ENCODE assay signal across 28 cellular contexts in the genomic region with DNA sequence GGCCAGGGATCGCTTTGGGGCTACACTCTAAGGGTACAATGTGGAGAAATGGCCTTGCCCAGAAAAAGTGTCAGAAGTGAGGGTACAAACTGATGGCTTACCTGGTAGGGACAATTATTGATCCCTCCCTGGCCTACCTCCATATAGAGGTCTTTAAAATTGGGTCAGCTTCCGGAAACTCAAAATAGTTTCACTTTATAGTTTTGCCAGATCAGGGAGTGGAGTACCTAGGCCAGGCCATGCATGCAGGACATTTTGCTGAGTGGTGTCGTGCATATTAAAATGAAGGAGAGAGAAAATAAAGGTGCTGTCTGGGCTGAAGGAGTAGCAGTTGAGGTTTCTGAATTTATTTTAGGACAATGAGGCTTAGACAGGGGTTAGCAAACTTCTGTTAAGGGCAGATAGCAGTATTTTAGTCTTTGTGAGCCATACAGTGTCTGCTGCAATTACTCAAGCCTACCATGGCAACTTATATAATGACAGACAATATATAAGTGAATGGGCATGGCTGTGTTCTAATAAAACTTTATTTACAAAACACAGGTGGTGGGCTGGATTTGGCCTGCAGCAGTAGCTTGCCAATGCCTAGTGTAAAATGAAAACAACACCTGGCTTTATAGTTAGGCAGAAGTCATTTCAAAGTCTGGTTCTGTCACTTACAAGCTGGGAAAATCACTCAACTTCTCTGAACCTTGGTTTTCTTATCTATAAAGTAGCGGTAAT.
"Had no signal": no experiment of that assay in that cellular context is flagged by ENCODE, and none has a peak within 500 bp of the region (broad histone marks: within the 10 kb centered on the region; RNA-seq: fewer than 3 reads in every experiment).

No MANE protein-coding gene starts in this region.

- H3K9me3 ChIP-seq: ascending aorta, breast epithelium, Peyer's patch, SJSA1, SK-N-SH had no signal

- H3K4me1 ChIP-seq: ascending aorta, breast epithelium, Peyer's patch, SJSA1 had no signal

- FAIRE-seq: TTC549 had no signal

- DNase-seq: activated CD4-positive, alpha-beta T cell treated with anti-CD3 and anti-CD28 coated beads, Interleukin-2, amount 10 ng/mL, durations not matched to agents 24 days and 14 days; activated CD4-positive, alpha-beta T cell treated with anti-CD3 and anti-CD28 coated beads, Interleukin-2, amount 50 U/mL, for 4 hours; activated CD8-positive, alpha-beta T cell treated with anti-CD3 and anti-CD28 coated beads, Interleukin-2, amount 10 ng/mL, durations not matched to agents 7 days and 5 days; activated gamma-delta T cell; activated naive CD4-positive, alpha-beta T cell treated with Interleukin-2 at 50 U/mL for 16 hours; activated naive CD8-positive, alpha-beta T cell treated with anti-CD3 and anti-CD28 coated beads, Interleukin-2, amount 10 ng/mL, durations not matched to agents 7 days and 5 days; activated T-cell treated with anti-CD3 and anti-CD28 coated beads, Interleukin-2, amount 50 U/mL, for 24 hours; amygdala; caudate nucleus; cerebellar nuclear complex; MM.1S; NCI-H1092 treated with DMSO at 0.1 percent for 48 hours; NCI-H146; NCI-H187; NCI-H2029 treated with DMSO at 0.1 percent for 48 hours; NCI-H510A; NCI-H526 treated with DMSO at 0.1 percent for 48 hours; NK-92 treated with Interleukin-12 subunit alpha and Interleukin-12 subunit beta, amount 100 ng/mL, for 24 hours; PC-3; Peyer's patch; RPMI8226; SHP77 treated with DMSO at 0.1 percent for 48 hours; SK-N-SH had no signal

- H3K4me2 ChIP-seq: KMS-11, SK-N-SH had no signal

- ATAC-seq: activated CD8-positive, alpha-beta T cell treated with anti-CD3 and anti-CD28 coated beads, Interleukin-2, amount 10 ng/mL, durations not matched to agents 7 days and 5 days; PC-3 had no signal

- H3K9ac ChIP-seq: KMS-11, SK-N-SH had no signal

- H3K27ac ChIP-seq: ascending aorta, breast epithelium, KMS-11, Peyer's patch, SJSA1 had no signal

- H3K4me3 ChIP-seq: ascending aorta, breast epithelium, Peyer's patch, SJSA1 had no signal

- H3K27me3 ChIP-seq: ascending aorta, breast epithelium, Peyer's patch, SJSA1 had no signal

- H3K36me3 ChIP-seq: ascending aorta, breast epithelium, Peyer's patch, SJSA1 had no signal
